Comparison of ENCODE assay signal across 12 cellular contexts in the genomic region with DNA sequence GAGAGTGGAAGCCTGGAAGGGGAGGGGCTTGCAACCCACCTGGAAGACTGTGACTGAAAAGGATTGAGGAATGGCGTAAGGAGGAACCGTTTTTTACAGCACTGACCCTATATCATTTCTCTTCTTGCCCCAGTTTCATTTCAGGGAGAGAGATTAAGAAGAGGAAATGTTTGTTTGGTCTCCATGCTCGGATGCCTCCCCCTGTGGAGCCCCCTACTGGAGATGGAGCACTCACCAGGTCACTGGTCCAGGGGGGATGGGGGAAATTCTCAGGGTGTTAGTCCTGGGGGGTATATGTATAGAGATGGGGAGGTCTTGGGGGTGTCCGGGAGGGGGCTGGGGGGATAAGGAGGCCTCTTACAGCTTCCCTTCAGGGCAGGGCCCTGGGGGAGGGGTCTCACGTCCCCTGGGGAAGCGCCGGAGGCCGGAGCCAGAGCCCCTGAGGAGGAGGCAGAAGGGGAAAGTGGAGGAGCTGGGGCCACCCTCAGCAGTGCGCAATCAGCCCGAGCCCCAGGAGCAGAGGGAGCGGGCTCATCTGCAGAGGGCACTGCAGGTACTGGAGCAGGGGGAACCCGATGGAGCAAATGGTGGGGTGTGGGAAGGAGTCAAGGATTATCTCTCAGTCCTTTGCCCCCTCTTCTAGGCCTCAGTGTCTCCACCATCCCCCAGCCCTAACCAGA. TPM values are rescaled to one million over a fixed set of nuclear protein-coding genes. Genes with fewer than 3 reads are reported as not detected.
A peak's percentile ranks its signal among the peaks of the same experiment; 100 is the strongest.
DNase-seq lines count a peak whose midpoint lies in the region; ATAC-seq, FAIRE-seq and TF ChIP-seq lines count a peak whose summit lies in the region.
"Had no signal": no experiment of that assay in that cellular context is flagged by ENCODE, and none has a peak within 500 bp of the region (broad histone marks: within the 10 kb centered on the region; RNA-seq: fewer than 3 reads in every experiment).

No MANE protein-coding gene starts in this region.

- H3K4me1 ChIP-seq in IMR-90 (ENCODE audit: control insufficient read depth, insufficient read depth, low read length) (peaks cover 19% of the 10 kb centered on the region), astrocyte (ENCODE audit: insufficient read depth, low read length) (peaks cover 31% of the 10 kb centered on the region)
- peaks cover 47 to 63% of the 10 kb centered on the region in 2 donors for H3K4me1 ChIP-seq in naive thymus-derived CD4-positive, alpha-beta T cell (ENCODE audit: control insufficient read depth in 2 of 2, insufficient read depth in 2 of 2, low read length in 2 of 2)

- CTCF ChIA-PET in IMR-90 (lab: Yijun Ruan, JAX): no interaction called here
- CTCF ChIA-PET in naive thymus-derived CD4-positive, alpha-beta T cell (lab: Charles Lee): interaction anchor here (0.9 kb wide), 1 partner anchor 11 kb away, joined by 3 read pairs; no protein-coding TSS in a partner anchor

- no peak overlapping the region for H4K8ac ChIP-seq in IMR-90 (ENCODE audit: low read depth in 2 of 2, low read length in 2 of 2)

- in situ Hi-C loops in IMR-90 (cut with MboI; ENCODE audit: low sequenced_read_pairs): no loop called here

- dilution Hi-C loops in IMR-90 (cut with HindIII; ENCODE audit: low sequenced_read_pairs, unreplicated experiment): no loop called here

- no peak overlapping the region for H3K56ac ChIP-seq in IMR-90 (ENCODE audit: extremely low read depth, insufficient read depth, low read length)

- peaks cover 19% of the 10 kb centered on the region for H4K20me1 ChIP-seq in IMR-90 (ENCODE audit: insufficient read depth, low read length)
- H4K20me1 ChIP-seq in astrocyte (ENCODE audit: insufficient read depth, low read length): peaks cover 48% of the 10 kb centered on the region

- H3K23ac ChIP-seq in IMR-90 (ENCODE audit: low read depth, low read length): no peak overlapping the region

- H3K4ac ChIP-seq in IMR-90 (ENCODE audit: low read depth, low read length): no peak overlapping the region; the same call in 1 of the 2 replicates

- peaks cover 50% of the 10 kb centered on the region for H3K79me2 ChIP-seq in astrocyte (ENCODE audit: insufficient read depth, low read length)

- ATAC-seq in IMR-90 (ENCODE audit: low read depth) (no peak), HG03280 (IDR thresholded peaks at IDR 0.05; ENCODE audit: unreplicated experiment) (no peak), HG03565 (IDR thresholded peaks at IDR 0.05; ENCODE audit: unreplicated experiment) (no peak)
- no peak for ATAC-seq in naive thymus-derived CD4-positive, alpha-beta T cell
- ATAC-seq: activated CD4-positive, CD25-positive, alpha-beta regulatory T cell treated with anti-CD3 and anti-CD28 coated beads, Interleukin-2, amount 50 U/mL, for 24 hours had no signal

- H3K27ac ChIP-seq in IMR-90 (ENCODE audit: insufficient read depth, low read length) (no peak overlapping the region), astrocyte (ENCODE audit: low read depth, low read length) (no peak overlapping the region)
- peak overlapping the region; percentile 2 for H3K27ac ChIP-seq in naive thymus-derived CD4-positive, alpha-beta T cell (ENCODE audit: low read depth, low read length)

- BruUV-seq in IMR-90 (replicated peaks; lab: Mats Ljungman, UMichigan): no TSS peak

- no peaks in the 10 kb centered on the region for H3K9me3 Mint-ChIP-seq in astrocyte (ENCODE audit: unreplicated experiment)
- H3K9me3 Mint-ChIP-seq in naive thymus-derived CD4-positive, alpha-beta T cell: peaks cover 0 to under 1% (median 0%) of the 10 kb centered on the region in 11 donors

- H3K36me3 ChIP-seq in IMR-90 (ENCODE audit: control insufficient read depth, insufficient read depth, low read length) (peaks cover 40% of the 10 kb centered on the region), astrocyte (ENCODE audit: insufficient read depth, low read length) (peaks cover 8% of the 10 kb centered on the region)
- H3K36me3 ChIP-seq in naive thymus-derived CD4-positive, alpha-beta T cell (ENCODE audit: control insufficient read depth in 2 of 3, insufficient read depth in 3 of 3, low read length in 3 of 3): peaks cover 5 to 45% (median 14%) of the 10 kb centered on the region in 3 experiments

- no peak overlapping the region for H2BK20ac ChIP-seq in IMR-90 (ENCODE audit: low read depth, low read length)

- H3K4me3 Mint-ChIP-seq in astrocyte (ENCODE audit: unreplicated experiment): peak overlapping the region; percentile 98
- peak overlapping the region in 7 of 10 donors; percentile 6 to 92 (median 68) for H3K4me3 Mint-ChIP-seq in naive thymus-derived CD4-positive, alpha-beta T cell

- H4K91ac ChIP-seq in IMR-90 (ENCODE audit: insufficient read depth, low read depth, low read length): no peak overlapping the region

- H3K27me3 ChIP-seq in IMR-90 (ENCODE audit: control insufficient read depth, insufficient read depth, low read length): no peaks in the 10 kb centered on the region
- no peaks in the 10 kb centered on the region for H3K27me3 ChIP-seq in astrocyte (ENCODE audit: insufficient read depth, low read length)
- no peaks in the 10 kb centered on the region for H3K27me3 ChIP-seq in naive thymus-derived CD4-positive, alpha-beta T cell (ENCODE audit: control insufficient read depth in 2 of 2, insufficient read depth in 2 of 2, low read length in 2 of 2)

- H3K9ac ChIP-seq in IMR-90 (ENCODE audit: low read depth, low read length) (no peak overlapping the region), astrocyte (ENCODE audit: low read length) (no peak overlapping the region)

- TF ChIP-seq RAD21 in IMR-90 (IDR thresholded peaks at IDR 0.05; ENCODE audit: low read length): 0 out of 2 replicates have a peak, but pooled peaks have one; percentile 12

- no peak for FAIRE-seq in astrocyte (lab: Jason Lieb, UNC)
- FAIRE-seq: endometrium had no signal

- peak overlapping the region; percentile 5 for H3K27ac Mint-ChIP-seq in astrocyte (ENCODE audit: unreplicated experiment)
- H3K27ac Mint-ChIP-seq in naive thymus-derived CD4-positive, alpha-beta T cell: peak overlapping the region in 7 of 9 donors; percentile 30 to 99 (median 83)

- POLR2A ChIA-PET in IMR-90 (lab: Charles Lee; ENCODE audit: unreplicated experiment): no interaction called here
- POLR2A ChIA-PET in naive thymus-derived CD4-positive, alpha-beta T cell (lab: Charles Lee): interaction anchor here (1.0 to 6.2 kb wide), 4 partner anchors 10 to 35 kb away, joined by 3 to 39 read pairs (median 22); no protein-coding TSS in a partner anchor

- peaks cover 23 to 75% of the 10 kb centered on the region in 2 experiments for H3K79me1 ChIP-seq in IMR-90 (ENCODE audit: low read depth in 1 of 2, low read length in 2 of 2)

- H3K18ac ChIP-seq in IMR-90 (ENCODE audit: low read depth, low read length): no peak overlapping the region

- H3K14ac ChIP-seq in IMR-90 (replicated peaks; ENCODE audit: low read depth, low read length): no peak overlapping the region

- no peak overlapping the region for H2AFZ ChIP-seq in IMR-90 (replicated peaks; ENCODE audit: low read length, poor library complexity)
- no peak overlapping the region for H2AFZ ChIP-seq in astrocyte (ENCODE audit: low read depth, low read length)

- no peak overlapping the region for H2BK120ac ChIP-seq in IMR-90 (ENCODE audit: low read depth, low read length)

- no peak overlapping the region for H3K4me3 ChIP-seq in IMR-90 (ENCODE audit: insufficient read depth, low read depth, low read length)
- H3K4me3 ChIP-seq in astrocyte (ENCODE audit: insufficient read depth, low read depth, low read length): no peak overlapping the region
- H3K4me3 ChIP-seq in naive thymus-derived CD4-positive, alpha-beta T cell (ENCODE audit: low read length): no peak overlapping the region

- peak overlapping the region; percentile 50 for H2AK9ac ChIP-seq in IMR-90 (replicated peaks; ENCODE audit: low read depth, low read length, poor library complexity)

- no peak overlapping the region for H4K5ac ChIP-seq in IMR-90 (ENCODE audit: low read depth, low read length)

- peaks cover 33% of the 10 kb centered on the region for H3K4me1 Mint-ChIP-seq in astrocyte (ENCODE audit: low read depth, unreplicated experiment)
- peaks cover 47 to 86% (median 73%) of the 10 kb centered on the region in 7 donors for H3K4me1 Mint-ChIP-seq in naive thymus-derived CD4-positive, alpha-beta T cell

- no peaks in the 10 kb centered on the region for H3K27me3 Mint-ChIP-seq in astrocyte (ENCODE audit: low read depth, unreplicated experiment)
- H3K27me3 Mint-ChIP-seq in naive thymus-derived CD4-positive, alpha-beta T cell: no peaks in the 10 kb centered on the region

- H3K36me3 Mint-ChIP-seq in astrocyte (ENCODE audit: low read depth, unreplicated experiment): peaks cover 11% of the 10 kb centered on the region
- peaks cover 3 to 27% (median 19%) of the 10 kb centered on the region in 5 donors for H3K36me3 Mint-ChIP-seq in naive thymus-derived CD4-positive, alpha-beta T cell

- intact Hi-C loops in IMR-90 (cut with micrococcal nuclease): loop anchor here (5.0 kb wide), 2 partner anchors 102 to 117 kb away; a partner anchor contains a TSS
- intact Hi-C loops in naive thymus-derived CD4-positive, alpha-beta T cell (cut with micrococcal nuclease): loop anchor here (5.0 to 10.0 kb wide), 7 partner anchors 208 to 1750 kb away; a partner anchor contains a TSS

- no peak overlapping the region for H2BK5ac ChIP-seq in IMR-90 (ENCODE audit: low read depth, low read length, poor library complexity, severe bottlenecking)

- no peak for TF ChIP-seq POLR2A in IMR-90 (IDR thresholded peaks at IDR 0.05; ENCODE audit: low read depth, low read length)

- no peak overlapping the region; the same call in 1 of the 2 replicates for H2AK5ac ChIP-seq in IMR-90 (ENCODE audit: low read depth, low read length)

- DNase-seq in COLO829 (ENCODE audit: low spot score) (peak; percentile 41), IMR-90 (no peak), astrocyte (ENCODE audit: low read depth) (no peak), HCEC 1CT (no peak)
- peak in 1 of 9 donors; percentile 19 for DNase-seq in naive thymus-derived CD4-positive, alpha-beta T cell
- no peak for DNase-seq in stimulated activated CD4-positive, alpha-beta T cell treated with anti-CD3 and anti-CD28 coated beads, Interleukin-4, amount 100 ng/mL, for 1 hour
- DNase-seq: NCI-H1436, nucleus accumbens had no signal

- WGBS in IMR-90 (ENCODE audit: extremely low coverage in 2 of 2, insufficient read length in 1 of 2), 2 experiments: no CpG with 5 or more reads among the region's 12 CpGs

- H3K9me1 ChIP-seq in IMR-90 (ENCODE audit: insufficient read depth, low read length): peaks cover 9% of the 10 kb centered on the region

- H3K4me2 ChIP-seq in IMR-90 (ENCODE audit: low read depth, low read length) (no peak overlapping the region), astrocyte (ENCODE audit: low read length) (peak overlapping the region; percentile 97)

- H3K9me3 ChIP-seq in IMR-90 (ENCODE audit: control insufficient read depth, insufficient read depth, low read length): no peaks in the 10 kb centered on the region
- no peaks in the 10 kb centered on the region for H3K9me3 ChIP-seq in astrocyte (ENCODE audit: insufficient read depth, low read depth, low read length)
- no peaks in the 10 kb centered on the region for H3K9me3 ChIP-seq in naive thymus-derived CD4-positive, alpha-beta T cell (ENCODE audit: control insufficient read depth in 2 of 3, low read length in 3 of 3)

- no peak overlapping the region for H2BK15ac ChIP-seq in IMR-90 (ENCODE audit: low read depth, low read length)

- TF ChIP-seq CTCF in IMR-90 (conservative IDR thresholded peaks at IDR 0.05; ENCODE audit: low read depth, low read length) (peak; percentile 51), astrocyte (IDR thresholded peaks at IDR 0.05; ENCODE audit: insufficient read depth, low read depth, low read length) (peak; percentile 21)

RNA-seq across cellular contexts. Expression of a gene that starts 3.2 kb away (rescaled TPM):
- total RNA-seq in IMR-90 (2012; rRNA removed) (122 and 136 TPM in 2 replicates), astrocyte (232 and 256 TPM in 2 replicates)
- 427 and 483 TPM in 2 replicates for polyA plus RNA-seq in IMR-90 (2012; rRNA removed)
- 545 and 1,404 TPM in 2 replicates for polyA plus RNA-seq in IMR-90 (2012; cell fraction: cytosol; rRNA removed)
- polyA plus RNA-seq in IMR-90 (2012; cell fraction: nucleus; rRNA removed; ENCODE audit: low replicate concordance): 266 and 336 TPM in 2 replicates
- 100 to 1,000 TPM; 148 to 235 (median 158) TPM for total RNA-seq in naive thymus-derived CD4-positive, alpha-beta T cell
- polyA plus RNA-seq in naive thymus-derived CD4-positive, alpha-beta T cell: 100 to 1,000 TPM; 389 to 466 TPM

RNA-seq across cellular contexts. Expression of a gene that starts 3.9 kb away (rescaled TPM):
- total RNA-seq in IMR-90 (2012; rRNA removed) (9.0 and 12.2 TPM in 2 replicates), astrocyte (29.7 and 34.3 TPM in 2 replicates)
- 47.2 and 50.8 TPM in 2 replicates for polyA plus RNA-seq in IMR-90 (2012; rRNA removed)
- 36.6 and 48.3 TPM in 2 replicates for polyA plus RNA-seq in IMR-90 (2012; cell fraction: cytosol; rRNA removed)
- 270 and 345 TPM in 2 replicates for polyA plus RNA-seq in IMR-90 (2012; cell fraction: nucleus; rRNA removed; ENCODE audit: low replicate concordance)
- total RNA-seq in naive thymus-derived CD4-positive, alpha-beta T cell: 100 to 1,000 TPM in 4 of 5 experiments, 10 to 100 TPM in 1; 37.8 to 356 (median 235) TPM
- polyA plus RNA-seq in naive thymus-derived CD4-positive, alpha-beta T cell: 10 to 100 TPM; 58.6 to 88.3 TPM

RNA-seq across cellular contexts. Expression of a gene that starts 5.1 kb away (rescaled TPM):
- total RNA-seq in IMR-90 (2012; rRNA removed): 1.4 TPM in 2 replicates
- 15.3 and 17.0 TPM in 2 replicates for polyA plus RNA-seq in IMR-90 (2012; rRNA removed)
- 5.6 and 6.5 TPM in 2 replicates for polyA plus RNA-seq in IMR-90 (2012; cell fraction: cytosol; rRNA removed)
- polyA plus RNA-seq in IMR-90 (2012; cell fraction: nucleus; rRNA removed; ENCODE audit: low replicate concordance): 70.0 and 83.5 TPM in 2 replicates
- total RNA-seq in astrocyte: 34.5 and 36.1 TPM in 2 replicates
- total RNA-seq in naive thymus-derived CD4-positive, alpha-beta T cell: 10 to 100 TPM; 35.5 to 94.1 (median 57.9) TPM
- 1 to 10 TPM in 1 of 2 donors, under 1 TPM in 1; 0.48 to 2.3 TPM for polyA plus RNA-seq in naive thymus-derived CD4-positive, alpha-beta T cell

RNA-seq across cellular contexts. Expression of a gene that starts 23.1 kb away (rescaled TPM):
- total RNA-seq in IMR-90 (2012; rRNA removed) (33.9 and 35.3 TPM in 2 replicates), astrocyte (2.9 and 4.2 TPM in 2 replicates)
- 40.6 and 41.9 TPM in 2 replicates for polyA plus RNA-seq in IMR-90 (2012; rRNA removed)
- polyA plus RNA-seq in IMR-90 (2012; cell fraction: cytosol; rRNA removed): 20.3 and 20.6 TPM in 2 replicates
- 33.6 and 50.3 TPM in 2 replicates for polyA plus RNA-seq in IMR-90 (2012; cell fraction: nucleus; rRNA removed; ENCODE audit: low replicate concordance)
- 10 to 100 TPM in 1 of 5 experiments, 1 to 10 TPM in 3, under 1 TPM in 1; 0.65 to 87.9 (median 1.6) TPM for total RNA-seq in naive thymus-derived CD4-positive, alpha-beta T cell
- polyA plus RNA-seq in naive thymus-derived CD4-positive, alpha-beta T cell: under 1 TPM; 0.18 to 0.92 TPM

RNA-seq across cellular contexts. Expression of a gene that starts 39.6 kb away (rescaled TPM):
- 5.4 and 5.6 TPM in 2 replicates for total RNA-seq in IMR-90 (2012; rRNA removed)
- 4.7 and 5.9 TPM in 2 replicates for polyA plus RNA-seq in IMR-90 (2012; rRNA removed)
- polyA plus RNA-seq in IMR-90 (2012; cell fraction: cytosol; rRNA removed): 1.8 and 2.2 TPM in 2 replicates
- 17.5 TPM in 2 replicates for polyA plus RNA-seq in IMR-90 (2012; cell fraction: nucleus; rRNA removed; ENCODE audit: low replicate concordance)
- total RNA-seq in astrocyte: 9.8 and 10.4 TPM in 2 replicates
- 10 to 100 TPM in 1 of 5 experiments, 1 to 10 TPM in 4; 3.3 to 14.0 (median 9.8) TPM for total RNA-seq in naive thymus-derived CD4-positive, alpha-beta T cell
- polyA plus RNA-seq in naive thymus-derived CD4-positive, alpha-beta T cell: 10 to 100 TPM in 1 of 2 donors, 1 to 10 TPM in 1; 6.9 to 15.2 TPM

Comparison
In these comparisons a context has a peak if more than half of its experiments do, and no peak if none do; other contexts are left out.
1. RNA of a gene that starts 5.1 kb away (total RNA-seq): 35.5 to 94.1 TPM in naive thymus-derived CD4-positive, alpha-beta T cell and 34.5 to 36.1 TPM in astrocyte; 1.4 TPM in IMR-90; every median in the first group is over 10 times any median in the second.